Comparison of ENCODE assay signal across 2 cellular contexts in the genomic region with DNA sequence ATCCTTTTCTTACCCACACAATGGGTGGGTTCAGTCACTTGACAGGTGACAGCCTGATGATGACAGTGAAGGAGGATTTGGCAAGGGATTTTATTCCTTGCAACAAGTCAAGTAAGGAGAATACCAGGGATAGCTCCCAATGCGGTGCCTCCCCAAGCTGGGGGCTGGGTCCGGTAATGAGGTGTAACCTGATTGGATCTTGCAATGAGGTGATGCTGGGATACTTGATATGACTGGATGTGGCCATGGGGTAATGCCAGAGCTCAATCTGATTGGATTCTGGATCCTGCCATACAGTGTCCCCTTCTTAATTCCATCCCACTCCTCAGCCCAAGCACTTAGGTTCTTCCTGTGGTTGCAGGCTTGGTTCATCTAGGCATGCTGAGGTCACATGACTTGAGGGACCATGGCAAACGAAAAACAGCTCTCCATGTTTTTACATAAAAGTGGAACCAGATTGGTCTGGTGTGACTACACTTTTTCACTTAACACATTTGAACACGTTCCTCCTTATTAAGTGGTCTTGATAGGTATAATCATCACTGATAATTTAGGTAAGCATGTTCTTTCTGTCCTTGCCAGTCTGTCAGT.
TF ChIP-seq lines count a peak whose summit lies in the region.

No MANE protein-coding gene starts in this region.

TF ChIP-seq in GM23338, 12 proteins besides CTCF, POLR2A, EP300 and RAD21:
- TF ChIP-seq, protein P1, sequence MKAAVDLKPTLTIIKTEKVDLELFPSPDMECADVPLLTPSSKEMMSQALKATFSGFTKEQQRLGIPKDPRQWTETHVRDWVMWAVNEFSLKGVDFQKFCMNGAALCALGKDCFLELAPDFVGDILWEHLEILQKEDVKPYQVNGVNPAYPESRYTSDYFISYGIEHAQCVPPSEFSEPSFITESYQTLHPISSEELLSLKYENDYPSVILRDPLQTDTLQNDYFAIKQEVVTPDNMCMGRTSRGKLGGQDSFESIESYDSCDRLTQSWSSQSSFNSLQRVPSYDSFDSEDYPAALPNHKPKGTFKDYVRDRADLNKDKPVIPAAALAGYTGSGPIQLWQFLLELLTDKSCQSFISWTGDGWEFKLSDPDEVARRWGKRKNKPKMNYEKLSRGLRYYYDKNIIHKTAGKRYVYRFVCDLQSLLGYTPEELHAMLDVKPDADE (IDR thresholded peaks at IDR 0.05), result no peak
- TF ChIP-seq STAT1 (IDR thresholded peaks at IDR 0.05; ENCODE audit: unreplicated experiment) (no peak), ZNF114 (CRISPR knock-in tag; IDR thresholded peaks at IDR 0.05) (no peak), POLR2AphosphoS5 (IDR thresholded peaks at IDR 0.05; ENCODE audit: low read depth) (no peak), CREB1 (CRISPR knock-in tag; IDR thresholded peaks at IDR 0.05; ENCODE audit: low read depth) (no peak), NANOG (IDR thresholded peaks at IDR 0.05; ENCODE audit: borderline replicate concordance) (no peak)
- TF ChIP-seq, protein P2, sequence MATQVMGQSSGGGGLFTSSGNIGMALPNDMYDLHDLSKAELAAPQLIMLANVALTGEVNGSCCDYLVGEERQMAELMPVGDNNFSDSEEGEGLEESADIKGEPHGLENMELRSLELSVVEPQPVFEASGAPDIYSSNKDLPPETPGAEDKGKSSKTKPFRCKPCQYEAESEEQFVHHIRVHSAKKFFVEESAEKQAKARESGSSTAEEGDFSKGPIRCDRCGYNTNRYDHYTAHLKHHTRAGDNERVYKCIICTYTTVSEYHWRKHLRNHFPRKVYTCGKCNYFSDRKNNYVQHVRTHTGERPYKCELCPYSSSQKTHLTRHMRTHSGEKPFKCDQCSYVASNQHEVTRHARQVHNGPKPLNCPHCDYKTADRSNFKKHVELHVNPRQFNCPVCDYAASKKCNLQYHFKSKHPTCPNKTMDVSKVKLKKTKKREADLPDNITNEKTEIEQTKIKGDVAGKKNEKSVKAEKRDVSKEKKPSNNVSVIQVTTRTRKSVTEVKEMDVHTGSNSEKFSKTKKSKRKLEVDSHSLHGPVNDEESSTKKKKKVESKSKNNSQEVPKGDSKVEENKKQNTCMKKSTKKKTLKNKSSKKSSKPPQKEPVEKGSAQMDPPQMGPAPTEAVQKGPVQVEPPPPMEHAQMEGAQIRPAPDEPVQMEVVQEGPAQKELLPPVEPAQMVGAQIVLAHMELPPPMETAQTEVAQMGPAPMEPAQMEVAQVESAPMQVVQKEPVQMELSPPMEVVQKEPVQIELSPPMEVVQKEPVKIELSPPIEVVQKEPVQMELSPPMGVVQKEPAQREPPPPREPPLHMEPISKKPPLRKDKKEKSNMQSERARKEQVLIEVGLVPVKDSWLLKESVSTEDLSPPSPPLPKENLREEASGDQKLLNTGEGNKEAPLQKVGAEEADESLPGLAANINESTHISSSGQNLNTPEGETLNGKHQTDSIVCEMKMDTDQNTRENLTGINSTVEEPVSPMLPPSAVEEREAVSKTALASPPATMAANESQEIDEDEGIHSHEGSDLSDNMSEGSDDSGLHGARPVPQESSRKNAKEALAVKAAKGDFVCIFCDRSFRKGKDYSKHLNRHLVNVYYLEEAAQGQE (IDR thresholded peaks at IDR 0.05; ENCODE audit: unreplicated experiment), result no peak
- TF ChIP-seq, protein P3, sequence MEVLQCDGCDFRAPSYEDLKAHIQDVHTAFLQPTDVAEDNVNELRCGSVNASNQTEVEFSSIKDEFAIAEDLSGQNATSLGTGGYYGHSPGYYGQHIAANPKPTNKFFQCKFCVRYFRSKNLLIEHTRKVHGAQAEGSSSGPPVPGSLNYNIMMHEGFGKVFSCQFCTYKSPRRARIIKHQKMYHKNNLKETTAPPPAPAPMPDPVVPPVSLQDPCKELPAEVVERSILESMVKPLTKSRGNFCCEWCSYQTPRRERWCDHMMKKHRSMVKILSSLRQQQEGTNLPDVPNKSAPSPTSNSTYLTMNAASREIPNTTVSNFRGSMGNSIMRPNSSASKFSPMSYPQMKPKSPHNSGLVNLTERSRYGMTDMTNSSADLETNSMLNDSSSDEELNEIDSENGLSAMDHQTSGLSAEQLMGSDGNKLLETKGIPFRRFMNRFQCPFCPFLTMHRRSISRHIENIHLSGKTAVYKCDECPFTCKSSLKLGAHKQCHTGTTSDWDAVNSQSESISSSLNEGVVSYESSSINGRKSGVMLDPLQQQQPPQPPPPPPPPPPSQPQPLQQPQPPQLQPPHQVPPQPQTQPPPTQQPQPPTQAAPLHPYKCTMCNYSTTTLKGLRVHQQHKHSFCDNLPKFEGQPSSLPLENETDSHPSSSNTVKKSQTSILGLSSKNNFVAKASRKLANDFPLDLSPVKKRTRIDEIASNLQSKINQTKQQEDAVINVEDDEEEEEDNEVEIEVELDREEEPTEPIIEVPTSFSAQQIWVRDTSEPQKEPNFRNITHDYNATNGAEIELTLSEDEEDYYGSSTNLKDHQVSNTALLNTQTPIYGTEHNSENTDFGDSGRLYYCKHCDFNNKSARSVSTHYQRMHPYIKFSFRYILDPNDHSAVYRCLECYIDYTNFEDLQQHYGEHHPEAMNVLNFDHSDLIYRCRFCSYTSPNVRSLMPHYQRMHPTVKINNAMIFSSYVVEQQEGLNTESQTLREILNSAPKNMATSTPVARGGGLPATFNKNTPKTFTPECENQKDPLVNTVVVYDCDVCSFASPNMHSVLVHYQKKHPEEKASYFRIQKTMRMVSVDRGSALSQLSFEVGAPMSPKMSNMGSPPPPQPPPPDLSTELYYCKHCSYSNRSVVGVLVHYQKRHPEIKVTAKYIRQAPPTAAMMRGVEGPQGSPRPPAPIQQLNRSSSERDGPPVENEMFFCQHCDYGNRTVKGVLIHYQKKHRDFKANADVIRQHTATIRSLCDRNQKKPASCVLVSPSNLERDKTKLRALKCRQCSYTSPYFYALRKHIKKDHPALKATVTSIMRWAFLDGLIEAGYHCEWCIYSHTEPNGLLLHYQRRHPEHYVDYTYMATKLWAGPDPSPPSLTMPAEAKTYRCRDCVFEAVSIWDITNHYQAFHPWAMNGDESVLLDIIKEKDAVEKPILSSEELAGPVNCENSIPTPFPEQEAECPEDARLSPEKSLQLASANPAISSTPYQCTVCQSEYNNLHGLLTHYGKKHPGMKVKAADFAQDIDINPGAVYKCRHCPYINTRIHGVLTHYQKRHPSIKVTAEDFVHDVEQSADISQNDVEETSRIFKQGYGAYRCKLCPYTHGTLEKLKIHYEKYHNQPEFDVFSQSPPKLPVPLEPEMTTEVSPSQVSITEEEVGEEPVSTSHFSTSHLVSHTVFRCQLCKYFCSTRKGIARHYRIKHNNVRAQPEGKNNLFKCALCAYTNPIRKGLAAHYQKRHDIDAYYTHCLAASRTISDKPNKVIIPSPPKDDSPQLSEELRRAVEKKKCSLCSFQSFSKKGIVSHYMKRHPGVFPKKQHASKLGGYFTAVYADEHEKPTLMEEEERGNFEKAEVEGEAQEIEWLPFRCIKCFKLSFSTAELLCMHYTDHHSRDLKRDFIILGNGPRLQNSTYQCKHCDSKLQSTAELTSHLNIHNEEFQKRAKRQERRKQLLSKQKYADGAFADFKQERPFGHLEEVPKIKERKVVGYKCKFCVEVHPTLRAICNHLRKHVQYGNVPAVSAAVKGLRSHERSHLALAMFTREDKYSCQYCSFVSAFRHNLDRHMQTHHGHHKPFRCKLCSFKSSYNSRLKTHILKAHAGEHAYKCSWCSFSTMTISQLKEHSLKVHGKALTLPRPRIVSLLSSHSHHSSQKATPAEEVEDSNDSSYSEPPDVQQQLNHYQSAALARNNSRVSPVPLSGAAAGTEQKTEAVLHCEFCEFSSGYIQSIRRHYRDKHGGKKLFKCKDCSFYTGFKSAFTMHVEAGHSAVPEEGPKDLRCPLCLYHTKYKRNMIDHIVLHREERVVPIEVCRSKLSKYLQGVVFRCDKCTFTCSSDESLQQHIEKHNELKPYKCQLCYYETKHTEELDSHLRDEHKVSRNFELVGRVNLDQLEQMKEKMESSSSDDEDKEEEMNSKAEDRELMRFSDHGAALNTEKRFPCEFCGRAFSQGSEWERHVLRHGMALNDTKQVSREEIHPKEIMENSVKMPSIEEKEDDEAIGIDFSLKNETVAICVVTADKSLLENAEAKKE (CRISPR knock-in tag; IDR thresholded peaks at IDR 0.05), result no peak

TF ChIP-seq in HEK293, 187 proteins besides CTCF, POLR2A, EP300 and RAD21:
- peak; percentile 23; the same call in 1 of the 2 replicates for TF ChIP-seq SP2 (tag by site-specific recombination; IDR thresholded peaks at IDR 0.05)
- no peak for TF ChIP-seq ZNF701 (tag by site-specific recombination; IDR thresholded peaks at IDR 0.05)
- TF ChIP-seq ZNF768 (tag by site-specific recombination; IDR thresholded peaks at IDR 0.05), result no peak
- no peak for TF ChIP-seq ZNF660 (tag by site-specific recombination; IDR thresholded peaks at IDR 0.05)
- TF ChIP-seq PRDM1 (tag by site-specific recombination; IDR thresholded peaks at IDR 0.05), result no peak
- TF ChIP-seq, protein P4, sequence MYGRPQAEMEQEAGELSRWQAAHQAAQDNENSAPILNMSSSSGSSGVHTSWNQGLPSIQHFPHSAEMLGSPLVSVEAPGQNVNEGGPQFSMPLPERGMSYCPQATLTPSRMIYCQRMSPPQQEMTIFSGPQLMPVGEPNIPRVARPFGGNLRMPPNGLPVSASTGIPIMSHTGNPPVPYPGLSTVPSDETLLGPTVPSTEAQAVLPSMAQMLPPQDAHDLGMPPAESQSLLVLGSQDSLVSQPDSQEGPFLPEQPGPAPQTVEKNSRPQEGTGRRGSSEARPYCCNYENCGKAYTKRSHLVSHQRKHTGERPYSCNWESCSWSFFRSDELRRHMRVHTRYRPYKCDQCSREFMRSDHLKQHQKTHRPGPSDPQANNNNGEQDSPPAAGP (tag by site-specific recombination; IDR thresholded peaks at IDR 0.05), result no peak
- TF ChIP-seq, protein P2 (tag by site-specific recombination; IDR thresholded peaks at IDR 0.05), result 0 out of 2 replicates have a peak, but pooled peaks have one; percentile 38
